Comparison of ENCODE assay signal across 20 cellular contexts in genomic region chr20:19833395-19833794, GRCh38.
"Had no signal": no experiment of that assay in that cellular context is flagged by ENCODE, and none has a peak within 500 bp of the region (broad histone marks: within the 10 kb centered on the region; RNA-seq: fewer than 3 reads in every experiment).

No MANE protein-coding gene starts in this region.

- H3K4me1 ChIP-seq: pancreas, thyroid gland, uterus had no signal

- H3K27ac Mint-ChIP-seq: nephron; progenitor cell of endocrine pancreas; stimulated activated effector memory CD8-positive, alpha-beta T cell treated with anti-CD3 and anti-CD28 coated beads, Interleukin-12 subunit alpha, Interleukin-12 subunit beta, amount 100 ng/mL, for 72 hours had no signal

- H3K9me3 Mint-ChIP-seq: nephron; stimulated activated effector memory CD8-positive, alpha-beta T cell treated with anti-CD3 and anti-CD28 coated beads, Interleukin-12 subunit alpha, Interleukin-12 subunit beta, amount 100 ng/mL, for 72 hours had no signal

- H3K9me3 ChIP-seq: esophagus muscularis mucosa, pancreas, suprapubic skin, thyroid gland, upper lobe of left lung, uterus had no signal

- H3K4me3 Mint-ChIP-seq: nephron; stimulated activated effector memory CD8-positive, alpha-beta T cell treated with anti-CD3 and anti-CD28 coated beads, Interleukin-12 subunit alpha, Interleukin-12 subunit beta, amount 100 ng/mL, for 72 hours had no signal

- H3K27me3 Mint-ChIP-seq: progenitor cell of endocrine pancreas had no signal

- DNase-seq: central memory CD4-positive, alpha-beta T cell; cortex of kidney; effector memory CD4-positive, alpha-beta T cell; foreskin fibroblast; kidney glomerular epithelial cell; mammary epithelial cell; midbrain; occipital lobe; pancreas; retina; stimulated activated CD4-positive, alpha-beta T cell treated with anti-CD3 and anti-CD28 coated beads, Interleukin-4, amount 100 ng/mL, for 1 hour; thyroid gland; upper lobe of left lung; uterus had no signal

- H3K27me3 ChIP-seq: esophagus muscularis mucosa, pancreas, suprapubic skin, thyroid gland, upper lobe of left lung, uterus had no signal

- H3K4me3 ChIP-seq: esophagus muscularis mucosa, pancreas, suprapubic skin, thyroid gland, upper lobe of left lung, uterus had no signal

- H3K36me3 ChIP-seq: pancreas, suprapubic skin, thyroid gland, upper lobe of left lung, uterus had no signal

- H3K36me3 Mint-ChIP-seq: stimulated activated effector memory CD8-positive, alpha-beta T cell treated with anti-CD3 and anti-CD28 coated beads, Interleukin-12 subunit alpha, Interleukin-12 subunit beta, amount 100 ng/mL, for 72 hours had no signal

- ATAC-seq: pancreas; stimulated activated effector memory CD8-positive, alpha-beta T cell treated with anti-CD3 and anti-CD28 coated beads, Interleukin-12 subunit alpha, Interleukin-12 subunit beta, amount 100 ng/mL, for 72 hours had no signal

- H3K27ac ChIP-seq: epithelial cell of prostate, esophagus muscularis mucosa, pancreas, suprapubic skin, thyroid gland, uterus had no signal
